19 cellular contexts compared by ENCODE assay signal in genomic region chr6:22106445-22106844, GRCh38.
"Had no signal": no experiment of that assay in that cellular context is flagged by ENCODE, and none has a peak within 500 bp of the region (broad histone marks: within the 10 kb centered on the region; RNA-seq: fewer than 3 reads in every experiment).

No MANE protein-coding gene starts in this region.

- H3K27me3 Mint-ChIP-seq: progenitor cell of endocrine pancreas, type B pancreatic cell had no signal

- ATAC-seq: heart left ventricle; left colon; left ventricle myocardium superior; pancreas; right cardiac atrium; stimulated activated naive CD8-positive, alpha-beta T cell treated with anti-CD3 and anti-CD28 coated beads, Interleukin-15, Interleukin-2, amounts not matched to agents 100 U/mL and 50 U/mL, for 24 hours had no signal

- H3K27ac Mint-ChIP-seq: nephron, progenitor cell of endocrine pancreas, type B pancreatic cell had no signal

- H3K4me3 Mint-ChIP-seq: nephron, type B pancreatic cell had no signal

- DNase-seq: dorsolateral prefrontal cortex; effector CD8-positive, alpha-beta T cell; foreskin melanocyte; heart left ventricle; hippocampal formation; left colon; left ventricle myocardium superior; mesenchymal stem cell; midbrain; occipital lobe; pancreas; right cardiac atrium; small intestine; stimulated activated CD4-positive, alpha-beta T cell treated with anti-CD3 and anti-CD28 coated beads, Interleukin-12 subunit alpha, Interleukin-12 subunit beta, amount 100 ng/mL, for 4 hours; stimulated activated naive CD8-positive, alpha-beta T cell treated with anti-CD3 and anti-CD28 coated beads, Interleukin-15, Interleukin-2, amounts not matched to agents 100 U/mL and 50 U/mL, for 24 hours; thyroid gland had no signal
